Comparison of ENCODE assay signal across 11 cellular contexts in the genomic region with DNA sequence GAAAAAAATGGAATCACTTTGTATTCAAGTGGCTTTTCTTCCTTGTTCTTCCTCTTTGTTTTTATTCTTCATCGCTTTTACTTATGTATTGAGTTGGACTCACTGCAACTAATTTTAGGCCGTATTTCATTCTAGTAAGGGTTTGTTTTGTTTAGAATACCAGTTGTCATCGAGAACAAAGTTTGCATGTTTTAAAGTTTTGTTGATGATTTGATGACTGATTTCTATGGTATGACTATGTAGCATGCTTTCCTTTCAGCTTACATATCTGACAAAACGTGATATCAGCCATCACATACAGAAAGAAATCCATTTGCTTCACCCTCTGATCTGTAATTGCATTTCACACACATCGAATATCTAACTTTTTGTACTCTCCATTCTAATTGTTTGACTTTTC. TPM values are rescaled to one million over a fixed set of nuclear protein-coding genes. Genes with fewer than 3 reads are reported as not detected.
A peak's percentile ranks its signal among the peaks of the same experiment; 100 is the strongest.
DNase-seq lines count a peak whose midpoint lies in the region; ATAC-seq and TF ChIP-seq lines count a peak whose summit lies in the region.
"Had no signal": no experiment of that assay in that cellular context is flagged by ENCODE, and none has a peak within 500 bp of the region (broad histone marks: within the 10 kb centered on the region; RNA-seq: fewer than 3 reads in every experiment).

No MANE protein-coding gene starts in this region.

- in situ Hi-C loops in transverse colon (cut with MboI; ENCODE audit: low pct_ligation_motif_present in 1 of 4, low pct_unique_long_range_greater_than_20kb in 1 of 4, low sequenced_read_pairs in 3 of 4) = no loop called here

- H3K4me3 ChIP-seq in fibroblast of pulmonary artery (replicated peaks; ENCODE audit: low read depth, low read length) (no peak overlapping the region), transverse colon (peak overlapping the region in 1 of 4 donors; percentile 71)

- peaks cover 75% of the 10 kb centered on the region for H3K4me1 Mint-ChIP-seq in activated naive CD4-positive, alpha-beta T cell treated with anti-CD3 and anti-CD28 coated beads, Interleukin-2, amount 50 U/mL, for 24 hours
- H3K4me1 Mint-ChIP-seq in activated naive CD8-positive, alpha-beta T cell (ENCODE audit: low read depth) = peaks cover 71% of the 10 kb centered on the region

- H3K36me3 Mint-ChIP-seq in activated naive CD4-positive, alpha-beta T cell treated with anti-CD3 and anti-CD28 coated beads, Interleukin-2, amount 50 U/mL, for 24 hours = peaks cover 39% of the 10 kb centered on the region
- H3K36me3 Mint-ChIP-seq in activated naive CD8-positive, alpha-beta T cell = peaks cover 46% of the 10 kb centered on the region
- H3K36me3 Mint-ChIP-seq: IgD-negative memory B cell had no signal

- H3K27ac Mint-ChIP-seq in activated naive CD4-positive, alpha-beta T cell treated with anti-CD3 and anti-CD28 coated beads, Interleukin-2, amount 50 U/mL, for 24 hours = peak overlapping the region; percentile 100
- H3K27ac Mint-ChIP-seq in activated naive CD8-positive, alpha-beta T cell = peak overlapping the region; percentile 98
- H3K27ac Mint-ChIP-seq: IgD-negative memory B cell had no signal

- peak overlapping the region; percentile 91 for H3K4me3 Mint-ChIP-seq in activated naive CD4-positive, alpha-beta T cell treated with anti-CD3 and anti-CD28 coated beads, Interleukin-2, amount 50 U/mL, for 24 hours
- peak overlapping the region; percentile 99 for H3K4me3 Mint-ChIP-seq in activated naive CD8-positive, alpha-beta T cell

- TF ChIP-seq POLR2A in transverse colon (IDR thresholded peaks at IDR 0.05) = no peak

- intact Hi-C loops in transverse colon (cut with DNase I; ENCODE audit: low total_unique reads) = no loop called here

- WGBS in transverse colon (ENCODE audit: low coverage in 1 of 2), 2 donors = 46 to 61% methylated on average over 5 of the region's 5 CpGs

- H3K9me3 Mint-ChIP-seq in activated naive CD4-positive, alpha-beta T cell treated with anti-CD3 and anti-CD28 coated beads, Interleukin-2, amount 50 U/mL, for 24 hours = no peaks in the 10 kb centered on the region
- no peaks in the 10 kb centered on the region for H3K9me3 Mint-ChIP-seq in activated naive CD8-positive, alpha-beta T cell (ENCODE audit: low read depth)
- H3K9me3 Mint-ChIP-seq: IgD-negative memory B cell had no signal

- DNase-seq in activated naive CD4-positive, alpha-beta T cell treated with Interleukin-2 at 50 U/mL for 16 hours = no peak
- DNase-seq in fibroblast of pulmonary artery (ENCODE audit: low read depth) (peak; percentile 54), transverse colon (no peak), NOMO-1 (lab: John Stamatoyannopoulos, UW; ENCODE audit: unreplicated experiment in 2 of 2) (no peak)
- DNase-seq: foreskin keratinocyte, NCI-H226 had no signal

- no peak for TF ChIP-seq EP300 in transverse colon (IDR thresholded peaks at IDR 0.05; ENCODE audit: low read depth)

- no peaks in the 10 kb centered on the region for H3K9me3 ChIP-seq in transverse colon

- TF ChIP-seq CTCF in fibroblast of pulmonary artery (IDR thresholded peaks at IDR 0.05; ENCODE audit: low read length, missing control alignments) (no peak), transverse colon (IDR thresholded peaks at IDR 0.05) (no peak)

- H3K27me3 ChIP-seq in transverse colon = no peaks in the 10 kb centered on the region
- H3K27me3 ChIP-seq: foreskin keratinocyte had no signal

- peak overlapping the region; percentile 14 to 90 (median 46) for H3K27ac ChIP-seq in transverse colon
- H3K27ac ChIP-seq: foreskin keratinocyte had no signal

- ATAC-seq in GM21360 (IDR thresholded peaks at IDR 0.05; ENCODE audit: unreplicated experiment) (no peak), HG02884 (IDR thresholded peaks at IDR 0.05; ENCODE audit: unreplicated experiment) (no peak)
- ATAC-seq: foreskin keratinocyte had no signal

- no peaks in the 10 kb centered on the region for H3K36me3 ChIP-seq in transverse colon

- H3K27me3 Mint-ChIP-seq in activated naive CD4-positive, alpha-beta T cell treated with anti-CD3 and anti-CD28 coated beads, Interleukin-2, amount 50 U/mL, for 24 hours = no peaks in the 10 kb centered on the region
- H3K27me3 Mint-ChIP-seq in activated naive CD8-positive, alpha-beta T cell = no peaks in the 10 kb centered on the region

- peaks cover 0 to 34% (median 12%) of the 10 kb centered on the region in 4 donors for H3K4me1 ChIP-seq in transverse colon

RNA-seq across cellular contexts. Expression of a gene that starts 4.0 kb away (rescaled TPM):
- total RNA-seq in transverse colon = 10 to 100 TPM; 16.1 to 49.7 (median 31.7) TPM
